In the genomic region with DNA sequence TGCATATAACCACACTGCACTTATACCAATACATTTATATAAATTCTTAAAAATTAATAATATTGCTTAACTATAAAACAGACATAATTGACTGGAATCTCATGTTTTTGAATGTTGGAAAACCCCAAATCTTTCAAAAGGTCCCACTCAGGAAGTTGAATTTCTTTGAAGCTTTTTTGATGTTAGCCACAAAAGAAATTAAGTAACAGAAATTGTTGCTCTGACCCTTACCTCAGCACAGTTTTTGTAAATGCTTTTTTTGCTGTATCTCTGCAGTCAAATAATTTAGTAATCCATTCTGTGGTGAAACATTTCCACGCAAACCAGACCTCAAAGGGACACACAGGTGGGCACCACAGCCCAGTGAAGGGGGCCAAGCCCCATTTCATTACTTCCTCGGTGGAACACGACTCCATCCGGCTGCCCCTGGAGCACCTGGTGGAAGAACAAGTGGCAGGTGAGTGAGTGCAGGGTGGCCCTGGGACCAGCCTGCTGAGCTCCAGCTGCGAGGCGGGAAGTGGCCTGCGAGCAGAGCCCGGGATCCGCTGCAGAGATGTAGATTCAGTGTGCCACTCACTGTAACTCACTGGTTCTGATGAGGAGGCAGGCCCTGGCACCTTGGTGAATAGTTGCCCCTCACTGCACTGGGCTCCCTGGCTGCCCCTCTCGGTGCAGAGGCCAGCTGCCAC, we compare ENCODE assay signal across 22 cellular contexts. TPM values are rescaled to one million over a fixed set of nuclear protein-coding genes. Genes with fewer than 3 reads are reported as not detected.
DNase-seq lines count a peak whose midpoint lies in the region; ATAC-seq lines count a peak whose summit lies in the region.
"Had no signal": no experiment of that assay in that cellular context is flagged by ENCODE, and none has a peak within 500 bp of the region (broad histone marks: within the 10 kb centered on the region; RNA-seq: fewer than 3 reads in every experiment).

No MANE protein-coding gene starts in this region.

- H3K9me3 Mint-ChIP-seq in activated T-cell treated with anti-CD3 and anti-CD28 coated beads, Interleukin-2, amount 50 U/mL, for 24 hours, result peaks cover 21% of the 10 kb centered on the region
- H3K9me3 Mint-ChIP-seq in T-helper 1 cell treated with Interleukin-12 subunit alpha and Interleukin-12 subunit beta and Interleukin-4 antibody, amounts not matched to agents 30 μg/mL and 1 μg/mL, for 36 hours, result peaks cover 25% of the 10 kb centered on the region
- peaks cover 19% of the 10 kb centered on the region for H3K9me3 Mint-ChIP-seq in activated naive CD8-positive, alpha-beta T cell treated with anti-CD3 and anti-CD28 coated beads, Interleukin-2, amount 10 ng/mL, durations not matched to agents 7 days and 5 days
- H3K9me3 Mint-ChIP-seq in natural killer cell treated with Interleukin-12 subunit alpha and Interleukin-12 subunit beta and Interleukin-15 and Interleukin-18, amount 100 ng/mL, for 72 hours, result peaks cover 3% of the 10 kb centered on the region

- no peak overlapping the region for H3K4me3 Mint-ChIP-seq in activated T-cell treated with anti-CD3 and anti-CD28 coated beads, Interleukin-2, amount 50 U/mL, for 24 hours
- H3K4me3 Mint-ChIP-seq in T-helper 1 cell treated with Interleukin-12 subunit alpha and Interleukin-12 subunit beta and Interleukin-4 antibody, amounts not matched to agents 30 μg/mL and 1 μg/mL, for 36 hours, result peak overlapping the region; percentile 81
- H3K4me3 Mint-ChIP-seq in activated naive CD8-positive, alpha-beta T cell treated with anti-CD3 and anti-CD28 coated beads, Interleukin-2, amount 10 ng/mL, durations not matched to agents 7 days and 5 days, result peak overlapping the region; percentile 73
- H3K4me3 Mint-ChIP-seq in natural killer cell treated with Interleukin-12 subunit alpha and Interleukin-12 subunit beta and Interleukin-15 and Interleukin-18, amount 100 ng/mL, for 72 hours, result peak overlapping the region; percentile 69
- H3K4me3 Mint-ChIP-seq: CD14-positive monocyte had no signal

- H3K4me1 Mint-ChIP-seq in activated T-cell treated with anti-CD3 and anti-CD28 coated beads, Interleukin-2, amount 50 U/mL, for 24 hours (ENCODE audit: low read depth), result peaks cover 60% of the 10 kb centered on the region
- peaks cover 49% of the 10 kb centered on the region for H3K4me1 Mint-ChIP-seq in T-helper 1 cell treated with Interleukin-12 subunit alpha and Interleukin-12 subunit beta and Interleukin-4 antibody, amounts not matched to agents 30 μg/mL and 1 μg/mL, for 36 hours (ENCODE audit: low read depth)
- H3K4me1 Mint-ChIP-seq in activated naive CD8-positive, alpha-beta T cell treated with anti-CD3 and anti-CD28 coated beads, Interleukin-2, amount 10 ng/mL, durations not matched to agents 7 days and 5 days, result peaks cover 32% of the 10 kb centered on the region
- peaks cover 22 to 23% of the 10 kb centered on the region in 2 donors for H3K4me1 Mint-ChIP-seq in natural killer cell treated with Interleukin-12 subunit alpha and Interleukin-12 subunit beta and Interleukin-15 and Interleukin-18, amount 100 ng/mL, for 72 hours (ENCODE audit: low read depth in 2 of 2)
- H3K4me1 Mint-ChIP-seq: CD14-positive monocyte had no signal

- no peaks in the 10 kb centered on the region for H3K27me3 Mint-ChIP-seq in activated T-cell treated with anti-CD3 and anti-CD28 coated beads, Interleukin-2, amount 50 U/mL, for 24 hours
- no peaks in the 10 kb centered on the region for H3K27me3 Mint-ChIP-seq in T-helper 1 cell treated with Interleukin-12 subunit alpha and Interleukin-12 subunit beta and Interleukin-4 antibody, amounts not matched to agents 30 μg/mL and 1 μg/mL, for 36 hours (ENCODE audit: low read depth)
- H3K27me3 Mint-ChIP-seq in activated naive CD8-positive, alpha-beta T cell treated with anti-CD3 and anti-CD28 coated beads, Interleukin-2, amount 10 ng/mL, durations not matched to agents 7 days and 5 days, result no peaks in the 10 kb centered on the region
- no peaks in the 10 kb centered on the region for H3K27me3 Mint-ChIP-seq in natural killer cell treated with Interleukin-12 subunit alpha and Interleukin-12 subunit beta and Interleukin-15 and Interleukin-18, amount 100 ng/mL, for 72 hours

- no peak for DNase-seq in activated T-cell treated with anti-CD3 and anti-CD28 coated beads, Interleukin-2, amount 50 U/mL, for 24 hours
- DNase-seq in activated T-cell treated with anti-CD3 and anti-CD28 coated beads for 4 hours, result no peak
- DNase-seq in activated naive CD8-positive, alpha-beta T cell treated with anti-CD3 and anti-CD28 coated beads, Interleukin-2, amount 10 ng/mL, durations not matched to agents 7 days and 5 days, result peak; percentile 41
- DNase-seq in natural killer cell treated with Interleukin-12 subunit alpha and Interleukin-12 subunit beta and Interleukin-15 and Interleukin-18, amount 100 ng/mL, for 72 hours (ENCODE audit: low spot score), result no peak
- no peak for DNase-seq in EL
- DNase-seq in activated gamma-delta T cell (lab: John Stamatoyannopoulos, UW), result no peak
- DNase-seq: amniotic stem cell; cerebellar nuclear complex; DMS79 treated with DMSO at 0.1 percent for 48 hours; effector CD8-positive, alpha-beta T cell; IMR-90; left ventricle myocardium superior; MV-4-11; NCI-H2029; NCI-H446 treated with DMSO at 0.1 percent for 48 hours; occipital lobe; RPMI8226; upper lobe of right lung had no signal

- peaks cover 96% of the 10 kb centered on the region for H3K36me3 Mint-ChIP-seq in activated T-cell treated with anti-CD3 and anti-CD28 coated beads, Interleukin-2, amount 50 U/mL, for 24 hours (ENCODE audit: low read depth)
- peaks cover 74% of the 10 kb centered on the region for H3K36me3 Mint-ChIP-seq in T-helper 1 cell treated with Interleukin-12 subunit alpha and Interleukin-12 subunit beta and Interleukin-4 antibody, amounts not matched to agents 30 μg/mL and 1 μg/mL, for 36 hours (ENCODE audit: low read depth)
- peaks cover 74% of the 10 kb centered on the region for H3K36me3 Mint-ChIP-seq in activated naive CD8-positive, alpha-beta T cell treated with anti-CD3 and anti-CD28 coated beads, Interleukin-2, amount 10 ng/mL, durations not matched to agents 7 days and 5 days
- peaks cover 38% of the 10 kb centered on the region for H3K36me3 Mint-ChIP-seq in natural killer cell treated with Interleukin-12 subunit alpha and Interleukin-12 subunit beta and Interleukin-15 and Interleukin-18, amount 100 ng/mL, for 72 hours

- POLR2A ChIA-PET in activated naive CD8-positive, alpha-beta T cell treated with anti-CD3 and anti-CD28 coated beads, Interleukin-2, amount 10 ng/mL, durations not matched to agents 7 days and 5 days (lab: Charles Lee), result interaction anchor here (1.3 kb wide), 1 partner anchor 8 kb away, joined by 5 read pairs; a partner anchor contains a TSS

- peak overlapping the region; percentile 82 for H3K27ac Mint-ChIP-seq in activated T-cell treated with anti-CD3 and anti-CD28 coated beads, Interleukin-2, amount 50 U/mL, for 24 hours
- H3K27ac Mint-ChIP-seq in T-helper 1 cell treated with Interleukin-12 subunit alpha and Interleukin-12 subunit beta and Interleukin-4 antibody, amounts not matched to agents 30 μg/mL and 1 μg/mL, for 36 hours, result peak overlapping the region; percentile 85
- H3K27ac Mint-ChIP-seq in activated naive CD8-positive, alpha-beta T cell treated with anti-CD3 and anti-CD28 coated beads, Interleukin-2, amount 10 ng/mL, durations not matched to agents 7 days and 5 days, result peak overlapping the region; percentile 85
- peak overlapping the region; percentile 56 to 81 for H3K27ac Mint-ChIP-seq in natural killer cell treated with Interleukin-12 subunit alpha and Interleukin-12 subunit beta and Interleukin-15 and Interleukin-18, amount 100 ng/mL, for 72 hours
- H3K27ac Mint-ChIP-seq: CD14-positive monocyte had no signal

- ATAC-seq in activated naive CD8-positive, alpha-beta T cell treated with anti-CD3 and anti-CD28 coated beads, Interleukin-2, amount 10 ng/mL, durations not matched to agents 7 days and 5 days (ENCODE audit: low read depth), result peak; percentile 31
- ATAC-seq in natural killer cell treated with Interleukin-12 subunit alpha and Interleukin-12 subunit beta and Interleukin-15 and Interleukin-18, amount 100 ng/mL, for 72 hours, result peak; percentile 24 to 50
- ATAC-seq in HG03439 (IDR thresholded peaks at IDR 0.05; ENCODE audit: unreplicated experiment), result no peak
- ATAC-seq: left ventricle myocardium superior, sciatic nerve, upper lobe of right lung had no signal

RNA-seq across cellular contexts. Expression of a gene that starts 8.4 kb away (rescaled TPM):
- 10 to 100 TPM; 27.8 to 30.6 TPM for total RNA-seq in activated naive CD8-positive, alpha-beta T cell treated with anti-CD3 and anti-CD28 coated beads, Interleukin-2, amount 10 ng/mL, durations not matched to agents 7 days and 5 days
- total RNA-seq in natural killer cell treated with Interleukin-12 subunit alpha and Interleukin-12 subunit beta and Interleukin-15 and Interleukin-18, amount 100 ng/mL, for 72 hours, result 10 to 100 TPM; 46.5 to 99.5 TPM

RNA-seq across cellular contexts. Expression of a gene that starts 31.0 kb away (rescaled TPM):
- under 1 TPM; 0.09 to 0.11 TPM for total RNA-seq in activated naive CD8-positive, alpha-beta T cell treated with anti-CD3 and anti-CD28 coated beads, Interleukin-2, amount 10 ng/mL, durations not matched to agents 7 days and 5 days
- under 1 TPM in 1 of 2 donors, not detected in 1; 0.19 TPM for total RNA-seq in natural killer cell treated with Interleukin-12 subunit alpha and Interleukin-12 subunit beta and Interleukin-15 and Interleukin-18, amount 100 ng/mL, for 72 hours
- total RNA-seq: left ventricle myocardium superior, sciatic nerve had no signal
